ENCODE assay signal across 8 cellular contexts in genomic region chr12:94305293-94305957, GRCh38.
DNase-seq lines count a peak whose midpoint lies in the region; ATAC-seq and TF ChIP-seq lines count a peak whose summit lies in the region.

No MANE protein-coding gene starts in this region.

- H3K27ac ChIP-seq in 22Rv1: peak overlapping the region; percentile 16; the same call in 1 of the 2 replicates

- DNase-seq in NCI-H2029 (lab: John Stamatoyannopoulos, UW) (peak; percentile 83), fibroblast of gingiva (ENCODE audit: low read depth) (peak; percentile 92), NCI-H1092 (lab: John Stamatoyannopoulos, UW) (no peak), SKM-1 (lab: John Stamatoyannopoulos, UW; ENCODE audit: unreplicated experiment) (no peak), GF-D8 (lab: John Stamatoyannopoulos, UW) (no peak)

- ATAC-seq in GM19452 (IDR thresholded peaks at IDR 0.05; ENCODE audit: unreplicated experiment): peak; percentile 49
- ATAC-seq in GM21737 (IDR thresholded peaks at IDR 0.05; ENCODE audit: unreplicated experiment): no peak

- no peak for TF ChIP-seq CTCF in 22Rv1 (IDR thresholded peaks at IDR 0.05)

Comparison
In these comparisons a context has a peak if more than half of its experiments do, and no peak if none do; other contexts are left out.
1. DNase-seq: peak in NCI-H2029 (single experiment) and fibroblast of gingiva (single experiment); none in NCI-H1092 (single experiment), SKM-1 (single experiment) and GF-D8 (single experiment).